7 cellular contexts compared by ENCODE assay signal in genomic region chr10:36342781-36343180, GRCh38.
"Had no signal": no experiment of that assay in that cellular context is flagged by ENCODE, and none has a peak within 500 bp of the region (broad histone marks: within the 10 kb centered on the region; RNA-seq: fewer than 3 reads in every experiment).

No MANE protein-coding gene starts in this region.

- H2AFZ ChIP-seq: GM23248 had no signal

- FAIRE-seq: H1, H54 had no signal

- DNase-seq: GM23248, H9, HCEC 1CT, KG1 had no signal

- H3K4me3 ChIP-seq: GM23248 had no signal

- H3K36me3 Mint-ChIP-seq: IgD-negative memory B cell had no signal

- H3K27ac Mint-ChIP-seq: H9, IgD-negative memory B cell had no signal

- H3K4me3 Mint-ChIP-seq: H9, IgD-negative memory B cell had no signal

- H3K27me3 Mint-ChIP-seq: IgD-negative memory B cell had no signal

- H3K9ac ChIP-seq: GM23248 had no signal

- H3K9me3 Mint-ChIP-seq: H9 had no signal

- H3K27ac ChIP-seq: GM23248 had no signal

- H3K4me1 Mint-ChIP-seq: H9, IgD-negative memory B cell had no signal
